ENCODE assay signal across 8 cellular contexts in the genomic region with DNA sequence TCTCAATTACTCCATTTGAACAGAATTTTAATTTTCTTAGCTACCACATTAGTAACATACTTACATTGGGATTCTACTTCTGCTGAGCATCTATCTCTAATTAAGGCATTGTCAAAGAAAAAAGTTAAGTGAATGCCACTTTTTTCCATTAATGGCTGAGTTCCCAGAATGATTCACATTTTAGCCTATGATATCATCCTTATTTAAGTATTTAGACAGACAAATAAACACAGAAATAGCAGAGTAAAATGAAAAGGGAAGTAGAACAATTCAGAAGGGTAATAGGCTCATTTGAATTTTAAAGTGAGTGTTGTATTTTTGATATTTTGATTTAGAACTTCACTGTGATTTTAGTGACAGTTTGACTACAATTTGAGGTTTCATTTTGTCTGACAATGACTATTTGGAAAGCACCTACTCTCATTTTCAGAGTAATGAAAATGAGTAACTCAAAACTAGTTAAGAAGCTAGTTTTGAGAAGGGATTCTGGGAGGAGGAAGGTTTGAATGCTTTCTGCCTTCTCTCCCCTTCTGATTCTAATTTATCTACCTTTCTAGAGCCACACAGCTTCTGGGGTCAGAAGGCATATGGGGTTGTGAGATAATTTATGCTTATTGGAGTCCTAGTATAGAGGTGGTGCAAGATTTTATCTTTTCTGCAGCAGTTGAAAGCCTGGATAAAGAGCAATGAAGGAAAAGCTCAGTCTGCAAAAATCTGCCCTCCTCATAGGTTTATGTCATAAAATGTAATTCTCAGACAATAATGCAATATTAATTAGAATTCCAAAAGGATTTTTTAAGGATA. TPM values are rescaled to one million over a fixed set of nuclear protein-coding genes. Genes with fewer than 3 reads are reported as not detected.
DNase-seq lines count a peak whose midpoint lies in the region; ATAC-seq, FAIRE-seq and TF ChIP-seq lines count a peak whose summit lies in the region.

No MANE protein-coding gene starts in this region.

- no peak overlapping the region for H2AFZ ChIP-seq in mammary epithelial cell (ENCODE audit: low read depth, low read length)

- peak overlapping the region in 1 of 3 donors; percentile 71 for H3K27ac Mint-ChIP-seq in CD4-positive, CD25-positive, alpha-beta regulatory T cell

- peak in 1 of 3 donors; percentile 31 for DNase-seq in CD4-positive, CD25-positive, alpha-beta regulatory T cell
- DNase-seq in mammary epithelial cell (peak; percentile 30), pancreas (no peak), NCI-H1694 (lab: John Stamatoyannopoulos, UW) (no peak)
- no peak for DNase-seq in stimulated activated CD4-positive, alpha-beta T cell treated with anti-CD3 and anti-CD28 coated beads, Interleukin-4, amount 100 ng/mL, for 1 hour
- no peak for DNase-seq in stimulated activated CD4-positive, alpha-beta T cell treated with anti-CD3 and anti-CD28 coated beads, Interleukin-4, amount 100 ng/mL, for 24 hours

- H3K27me3 Mint-ChIP-seq in CD4-positive, CD25-positive, alpha-beta regulatory T cell, result no peaks in the 10 kb centered on the region

- H3K4me1 ChIP-seq in CD4-positive, CD25-positive, alpha-beta regulatory T cell (ENCODE audit: control insufficient read depth, insufficient read depth, low read length, poor library complexity, severe bottlenecking), result peaks cover 8% of the 10 kb centered on the region
- H3K4me1 ChIP-seq in mammary epithelial cell (ENCODE audit: insufficient read depth, low read length) (no peaks in the 10 kb centered on the region), pancreas (peaks cover 21 to 39% (median 39%) of the 10 kb centered on the region in 3 donors)

- H3K4me3 ChIP-seq in CD4-positive, CD25-positive, alpha-beta regulatory T cell (ENCODE audit: low read depth, low read length), result no peak overlapping the region
- H3K4me3 ChIP-seq in mammary epithelial cell (replicated peaks in 1 of 3; ENCODE audit: insufficient read depth in 1 of 3, low read depth in 2 of 3, low read length in 3 of 3), result no peak overlapping the region
- peak overlapping the region in 2 of 4 donors; percentile 12 to 13 for H3K4me3 ChIP-seq in pancreas

- BruUV-seq in mammary epithelial cell (replicated peaks; lab: Mats Ljungman, UMichigan), result TSS peak; percentile 27

- H3K4me2 ChIP-seq in mammary epithelial cell (ENCODE audit: insufficient read depth, low read depth, low read length), result no peak overlapping the region

- CTCF ChIA-PET in mammary epithelial cell (lab: Charles Lee; ENCODE audit: low non-redundant PET), result no interaction called here

- no peaks in the 10 kb centered on the region for H3K9me3 Mint-ChIP-seq in CD4-positive, CD25-positive, alpha-beta regulatory T cell

- FAIRE-seq in pancreas (lab: Jason Lieb, UNC), result no peak

- intact Hi-C loops in mammary epithelial cell (cut with micrococcal nuclease), result no loop called here
- intact Hi-C loops in pancreas (cut with DNase I), result no loop called here

- no peaks in the 10 kb centered on the region for H3K9me3 ChIP-seq in CD4-positive, CD25-positive, alpha-beta regulatory T cell (ENCODE audit: control insufficient read depth in 2 of 2, low read length in 2 of 2)
- no peaks in the 10 kb centered on the region for H3K9me3 ChIP-seq in mammary epithelial cell (replicated peaks; ENCODE audit: insufficient read depth, low read length)
- H3K9me3 ChIP-seq in pancreas, result no peaks in the 10 kb centered on the region

- peaks cover 35% of the 10 kb centered on the region for H3K36me3 Mint-ChIP-seq in CD4-positive, CD25-positive, alpha-beta regulatory T cell

- no peaks in the 10 kb centered on the region for H4K20me1 ChIP-seq in mammary epithelial cell (ENCODE audit: insufficient read depth, low read length)

- dilution Hi-C loops in mammary epithelial cell (cut with HindIII; ENCODE audit: low sequenced_read_pairs), result no loop called here

- peaks cover 17% of the 10 kb centered on the region for H3K79me2 ChIP-seq in mammary epithelial cell (ENCODE audit: insufficient read depth, low read length)

- TF ChIP-seq CTCF in mammary epithelial cell (conservative IDR thresholded peaks at IDR 0.05 in 1 of 2, IDR thresholded peaks at IDR 0.05 in 1 of 2; ENCODE audit: extremely low read depth in 1 of 2, insufficient read depth in 1 of 2, low read depth in 1 of 2, low read length in 2 of 2) (no peak), pancreas (IDR thresholded peaks at IDR 0.05) (no peak)

- no peak overlapping the region for H3K4me3 Mint-ChIP-seq in CD4-positive, CD25-positive, alpha-beta regulatory T cell

- peaks cover 28 to 48% (median 31%) of the 10 kb centered on the region in 4 donors for H3K4me1 Mint-ChIP-seq in CD4-positive, CD25-positive, alpha-beta regulatory T cell

- H3K27me3 ChIP-seq in CD4-positive, CD25-positive, alpha-beta regulatory T cell (ENCODE audit: control insufficient read depth, insufficient read depth, low read length), result no peaks in the 10 kb centered on the region
- no peaks in the 10 kb centered on the region for H3K27me3 ChIP-seq in mammary epithelial cell (ENCODE audit: insufficient read depth, low read length)
- no peaks in the 10 kb centered on the region for H3K27me3 ChIP-seq in pancreas

- in situ Hi-C loops in mammary epithelial cell (cut with MboI; ENCODE audit: low sequenced_read_pairs in 2 of 2), result no loop called here

- peaks cover 16% of the 10 kb centered on the region for H3K36me3 ChIP-seq in CD4-positive, CD25-positive, alpha-beta regulatory T cell (ENCODE audit: control insufficient read depth, insufficient read depth, low read length)
- peaks cover 3% of the 10 kb centered on the region for H3K36me3 ChIP-seq in mammary epithelial cell (ENCODE audit: insufficient read depth, low read length)
- no peaks in the 10 kb centered on the region for H3K36me3 ChIP-seq in pancreas

- ATAC-seq in CD4-positive, CD25-positive, alpha-beta regulatory T cell (ENCODE audit: low read depth in 2 of 2), result no peak
- ATAC-seq in GM19455 (IDR thresholded peaks at IDR 0.05; ENCODE audit: unreplicated experiment) (peak; percentile 81), HG03439 (IDR thresholded peaks at IDR 0.05; ENCODE audit: unreplicated experiment) (peak; percentile 78), pancreas (peak; percentile 78 to 90 (median 84))

- peak overlapping the region; percentile 7 for H3K27ac ChIP-seq in CD4-positive, CD25-positive, alpha-beta regulatory T cell (ENCODE audit: insufficient read depth, low read length, poor library complexity, severe bottlenecking)
- H3K27ac ChIP-seq in mammary epithelial cell (ENCODE audit: insufficient read depth, low read depth, low read length) (no peak overlapping the region), pancreas (peak overlapping the region; percentile 41 to 90 (median 72))

- H3K9ac ChIP-seq in mammary epithelial cell (ENCODE audit: insufficient read depth, low read length), result no peak overlapping the region

RNA-seq across cellular contexts. Expression of a gene that starts 15.5 kb away (rescaled TPM):
- 17.8 TPM for total RNA-seq in CD4-positive, CD25-positive, alpha-beta regulatory T cell
- polyA plus RNA-seq in CD4-positive, CD25-positive, alpha-beta regulatory T cell, result 10 to 100 TPM; 32.8 to 44.0 (median 38.1) TPM
- total RNA-seq in mammary epithelial cell (10 to 100 TPM; 34.5 to 34.7 TPM), pancreas (10 to 100 TPM; 14.8 to 33.9 (median 21.2) TPM)
- polyA plus RNA-seq in mammary epithelial cell (9.1 TPM), pancreas (10 to 100 TPM; 32.2 to 37.9 TPM)
- polyA minus RNA-seq in mammary epithelial cell, result 9.7 TPM

Comparison
In these comparisons a context has a peak if more than half of its experiments do, and no peak if none do; other contexts are left out.
1. ATAC-seq: peak in GM19455 (single experiment), HG03439 (single experiment) and pancreas (4 of 4); none in CD4-positive, CD25-positive, alpha-beta regulatory T cell (0 of 2).